ENCODE assay signal across 28 cellular contexts in the genomic region with DNA sequence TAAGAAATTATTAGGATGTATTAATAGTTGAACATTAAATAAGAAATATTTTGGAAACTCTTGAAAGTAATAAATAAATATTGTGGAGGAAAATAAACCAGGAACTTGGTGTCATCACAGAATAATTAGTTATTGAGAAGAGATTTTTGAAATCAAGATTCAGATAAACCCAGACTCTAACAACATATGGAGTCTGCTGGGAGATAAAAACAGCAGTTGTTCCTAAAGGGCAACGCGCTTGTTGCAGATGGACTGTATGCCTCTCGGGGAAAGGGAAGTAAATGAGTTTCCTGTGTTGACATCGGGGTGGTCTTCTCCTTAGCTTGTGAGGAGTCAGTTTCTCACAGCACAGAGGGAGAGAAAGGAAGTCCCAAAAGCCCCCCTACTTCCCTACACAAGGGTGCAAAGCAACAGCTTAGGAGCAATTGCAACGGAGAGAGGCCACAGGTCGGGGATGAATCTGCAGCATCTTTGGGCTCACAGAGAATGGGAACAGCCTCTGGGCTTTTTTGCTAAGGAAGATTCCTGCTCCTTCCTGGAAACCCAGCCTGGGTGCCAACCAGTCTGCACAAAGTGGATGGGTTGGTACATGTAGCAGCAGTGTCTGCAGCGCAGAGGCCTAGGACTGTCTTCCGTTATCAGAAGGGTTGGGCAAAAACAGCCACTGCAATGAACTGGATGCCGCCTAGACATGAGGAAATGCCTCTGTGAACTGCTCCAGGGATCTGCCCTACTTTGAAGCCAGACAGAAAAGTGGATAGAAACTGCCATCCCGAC.
DNase-seq lines count a peak whose midpoint lies in the region; ATAC-seq and TF ChIP-seq lines count a peak whose summit lies in the region.
"Had no signal": no experiment of that assay in that cellular context is flagged by ENCODE, and none has a peak within 500 bp of the region (broad histone marks: within the 10 kb centered on the region; RNA-seq: fewer than 3 reads in every experiment).

No MANE protein-coding gene starts in this region.

- no peaks in the 10 kb centered on the region for H3K4me1 Mint-ChIP-seq in CD8-positive, alpha-beta memory T cell
- H3K4me1 Mint-ChIP-seq: activated CD4-positive, alpha-beta memory T cell treated with anti-CD3 and anti-CD28 coated beads, Interleukin-2, amount 10 ng/mL, durations not matched to agents 7 days and 5 days; activated T-helper 17 cell treated with anti-CD3 and anti-CD28 coated beads, Interleukin-2, amount 50 U/mL, for 72 hours had no signal

- H3K27ac Mint-ChIP-seq in CD8-positive, alpha-beta memory T cell: no peak overlapping the region
- H3K27ac Mint-ChIP-seq: activated CD4-positive, alpha-beta memory T cell treated with anti-CD3 and anti-CD28 coated beads, Interleukin-2, amount 10 ng/mL, durations not matched to agents 7 days and 5 days; activated naive CD4-positive, alpha-beta T cell treated with anti-CD3 and anti-CD28 coated beads, Interleukin-2, amount 50 U/mL, for 72 hours; activated T-helper 17 cell treated with anti-CD3 and anti-CD28 coated beads, Interleukin-2, amount 50 U/mL, for 72 hours; HFFc6 had no signal

- 53 to 58% methylated on average over 10 of the region's 10 CpGs for WGBS in testis, 2 donors

- peaks cover 0 to 12% (median 3%) of the 10 kb centered on the region in 5 donors for H3K9me3 Mint-ChIP-seq in CD8-positive, alpha-beta memory T cell

- TF ChIP-seq CTCF in foreskin keratinocyte (conservative IDR thresholded peaks at IDR 0.05) (no peak), testis (IDR thresholded peaks at IDR 0.05) (no peak)

- H3K4me1 ChIP-seq in foreskin keratinocyte (no peaks in the 10 kb centered on the region), testis (peaks cover 4% of the 10 kb centered on the region)
- H3K4me1 ChIP-seq in CD8-positive, alpha-beta memory T cell (ENCODE audit: insufficient read depth, low read length): no peaks in the 10 kb centered on the region
- H3K4me1 ChIP-seq: esophagus muscularis mucosa, uterus had no signal

- H3K27me3 ChIP-seq in foreskin keratinocyte (no peaks in the 10 kb centered on the region), testis (no peaks in the 10 kb centered on the region)
- H3K27me3 ChIP-seq in CD8-positive, alpha-beta memory T cell (ENCODE audit: insufficient read depth, low read length, poor library complexity, severe bottlenecking): no peaks in the 10 kb centered on the region
- H3K27me3 ChIP-seq: esophagus muscularis mucosa, uterus had no signal

- ATAC-seq in foreskin keratinocyte: peak; percentile 87
- ATAC-seq in left ventricle myocardium superior: no peak
- ATAC-seq: activated naive CD4-positive, alpha-beta T cell treated with anti-CD3 and anti-CD28 coated beads, Interleukin-2, amount 50 U/mL, for 72 hours; activated T-helper 17 cell treated with anti-CD3 and anti-CD28 coated beads, Interleukin-2, amount 50 U/mL, for 72 hours; GM12878; left colon; stimulated activated naive CD8-positive, alpha-beta T cell treated with anti-CD3 and anti-CD28 coated beads, Interleukin-15, Interleukin-2, amounts not matched to agents 100 U/mL and 50 U/mL, for 24 hours had no signal

- intact Hi-C loops in testis (cut with DNase I; ENCODE audit: low total_unique reads) (no loop called here), left ventricle myocardium superior (cut with micrococcal nuclease) (no loop called here)

- H3K36me3 ChIP-seq in testis (ENCODE audit: low read depth, missing control alignments): no peaks in the 10 kb centered on the region
- no peaks in the 10 kb centered on the region for H3K36me3 ChIP-seq in CD8-positive, alpha-beta memory T cell (ENCODE audit: insufficient read depth, low read length)
- H3K36me3 ChIP-seq: esophagus muscularis mucosa, thoracic aorta, uterus had no signal

- DNase-seq in NCI-H1694 (lab: John Stamatoyannopoulos, UW) (peak; percentile 28), SK-N-DZ (ENCODE audit: low spot score) (peak; percentile 62), foreskin keratinocyte (peak; percentile 46 to 73), testis (peak; percentile 17), cerebellar cortex (ENCODE audit: low spot score) (no peak), left ventricle myocardium superior (no peak)
- no peak for DNase-seq in CD8-positive, alpha-beta memory T cell
- DNase-seq: activated CD4-positive, alpha-beta memory T cell treated with anti-CD3 and anti-CD28 coated beads, Interleukin-2, amount 10 ng/mL, durations not matched to agents 7 days and 5 days; activated CD4-positive, alpha-beta T cell treated with anti-CD3 and anti-CD28 coated beads for 1 hour; anterior cingulate cortex; caudate nucleus; EL; foreskin melanocyte; HFFc6; left colon; mesenchymal stem cell; NCI-H1092 treated with DMSO at 0.1 percent for 48 hours; NCI-H2081 treated with DMSO at 0.1 percent for 48 hours; NCI-H510A; occipital lobe; SIG-M5; stimulated activated naive CD8-positive, alpha-beta T cell treated with anti-CD3 and anti-CD28 coated beads, Interleukin-15, Interleukin-2, amounts not matched to agents 100 U/mL and 50 U/mL, for 24 hours; uterus had no signal

- TF ChIP-seq POLR2A in testis (IDR thresholded peaks at IDR 0.05): no peak

- CTCF ChIA-PET in CD8-positive, alpha-beta memory T cell (lab: Charles Lee): no interaction called here

- H3K27ac ChIP-seq in foreskin keratinocyte (no peak overlapping the region), testis (no peak overlapping the region)
- no peak overlapping the region for H3K27ac ChIP-seq in CD8-positive, alpha-beta memory T cell (ENCODE audit: low read depth, low read length)
- H3K27ac ChIP-seq: esophagus muscularis mucosa, thoracic aorta, uterus had no signal

- H3K27me3 Mint-ChIP-seq in CD8-positive, alpha-beta memory T cell: no peaks in the 10 kb centered on the region
- H3K27me3 Mint-ChIP-seq: activated CD4-positive, alpha-beta memory T cell treated with anti-CD3 and anti-CD28 coated beads, Interleukin-2, amount 10 ng/mL, durations not matched to agents 7 days and 5 days; activated T-helper 17 cell treated with anti-CD3 and anti-CD28 coated beads, Interleukin-2, amount 50 U/mL, for 72 hours had no signal

- no peaks in the 10 kb centered on the region for H3K36me3 Mint-ChIP-seq in CD8-positive, alpha-beta memory T cell
- H3K36me3 Mint-ChIP-seq: activated naive CD4-positive, alpha-beta T cell treated with anti-CD3 and anti-CD28 coated beads, Interleukin-2, amount 50 U/mL, for 72 hours had no signal

- H3K9me3 ChIP-seq in testis: no peaks in the 10 kb centered on the region
- no peaks in the 10 kb centered on the region for H3K9me3 ChIP-seq in CD8-positive, alpha-beta memory T cell (ENCODE audit: low read length)
- H3K9me3 ChIP-seq: esophagus muscularis mucosa, thoracic aorta, uterus had no signal

- no peak overlapping the region for H3K4me3 ChIP-seq in testis
- H3K4me3 ChIP-seq in CD8-positive, alpha-beta memory T cell (ENCODE audit: low read length): no peak overlapping the region
- H3K4me3 ChIP-seq: esophagus muscularis mucosa, GM12878, thoracic aorta, uterus had no signal

- POLR2A ChIA-PET in CD8-positive, alpha-beta memory T cell (lab: Charles Lee): no interaction called here

- no peak overlapping the region for H3K4me3 Mint-ChIP-seq in CD8-positive, alpha-beta memory T cell
- H3K4me3 Mint-ChIP-seq: activated CD4-positive, alpha-beta memory T cell treated with anti-CD3 and anti-CD28 coated beads, Interleukin-2, amount 10 ng/mL, durations not matched to agents 7 days and 5 days; activated T-helper 17 cell treated with anti-CD3 and anti-CD28 coated beads, Interleukin-2, amount 50 U/mL, for 72 hours; HFFc6 had no signal

Comparison
In these comparisons a context has a peak if more than half of its experiments do, and no peak if none do; other contexts are left out.
1. DNase-seq: peak in NCI-H1694 (single experiment), SK-N-DZ (single experiment), foreskin keratinocyte (2 of 2) and testis (single experiment); none in cerebellar cortex (single experiment), CD8-positive, alpha-beta memory T cell (0 of 5) and left ventricle myocardium superior (single experiment).